8 cellular contexts compared by ENCODE assay signal in genomic region chr1:20187103-20187812, GRCh38. TPM values are rescaled to one million over a fixed set of nuclear protein-coding genes. Genes with fewer than 3 reads are reported as not detected.
DNase-seq lines count a peak whose midpoint lies in the region; ATAC-seq, FAIRE-seq and TF ChIP-seq lines count a peak whose summit lies in the region.

No MANE protein-coding gene starts in this region.

- no peaks in the 10 kb centered on the region for H3K9me3 Mint-ChIP-seq in CD8-positive, alpha-beta T cell
- no peaks in the 10 kb centered on the region for H3K9me3 Mint-ChIP-seq in activated naive CD8-positive, alpha-beta T cell treated with anti-CD3 and anti-CD28 coated beads, Interleukin-2, amount 10 ng/mL, durations not matched to agents 7 days and 5 days
- no peaks in the 10 kb centered on the region for H3K9me3 Mint-ChIP-seq in naive thymus-derived CD4-positive, alpha-beta T cell
- no peaks in the 10 kb centered on the region for H3K9me3 Mint-ChIP-seq in osteocyte (ENCODE audit: unreplicated experiment)

- FAIRE-seq in urothelium cell line (lab: Jason Lieb, UNC), result no peak

- CTCF ChIA-PET in CD8-positive, alpha-beta T cell (lab: Charles Lee), result interaction anchor here (1.0 to 1.7 kb wide), 3 partner anchors 8 to 34 kb away, joined by 4 read pairs; no protein-coding TSS in a partner anchor
- CTCF ChIA-PET in naive thymus-derived CD4-positive, alpha-beta T cell (lab: Charles Lee), result interaction anchor here (0.6 to 1.0 kb wide), 4 partner anchors 9 to 303 kb away, joined by 3 to 4 read pairs (median 3); no protein-coding TSS in a partner anchor

- no peaks in the 10 kb centered on the region for H3K27me3 Mint-ChIP-seq in CD8-positive, alpha-beta T cell (ENCODE audit: low read depth)
- H3K27me3 Mint-ChIP-seq in activated naive CD8-positive, alpha-beta T cell treated with anti-CD3 and anti-CD28 coated beads, Interleukin-2, amount 10 ng/mL, durations not matched to agents 7 days and 5 days, result peaks cover 35% of the 10 kb centered on the region
- H3K27me3 Mint-ChIP-seq in naive thymus-derived CD4-positive, alpha-beta T cell, result peaks cover 0 to 16% (median 0%) of the 10 kb centered on the region in 5 donors
- peaks cover 59% of the 10 kb centered on the region for H3K27me3 Mint-ChIP-seq in osteocyte (ENCODE audit: unreplicated experiment)

- H3K4me1 Mint-ChIP-seq in CD8-positive, alpha-beta T cell (ENCODE audit: low read depth), result peaks cover 49% of the 10 kb centered on the region
- H3K4me1 Mint-ChIP-seq in activated naive CD8-positive, alpha-beta T cell treated with anti-CD3 and anti-CD28 coated beads, Interleukin-2, amount 10 ng/mL, durations not matched to agents 7 days and 5 days, result peaks cover 43% of the 10 kb centered on the region
- H3K4me1 Mint-ChIP-seq in naive thymus-derived CD4-positive, alpha-beta T cell, result peaks cover 42 to 56% (median 54%) of the 10 kb centered on the region in 7 donors
- no peaks in the 10 kb centered on the region for H3K4me1 Mint-ChIP-seq in osteocyte (ENCODE audit: unreplicated experiment)

- H3K4me3 Mint-ChIP-seq in CD8-positive, alpha-beta T cell, result peak overlapping the region; percentile 2
- H3K4me3 Mint-ChIP-seq in activated naive CD8-positive, alpha-beta T cell treated with anti-CD3 and anti-CD28 coated beads, Interleukin-2, amount 10 ng/mL, durations not matched to agents 7 days and 5 days, result peak overlapping the region; percentile 26
- H3K4me3 Mint-ChIP-seq in naive thymus-derived CD4-positive, alpha-beta T cell, result peak overlapping the region; percentile 57 to 91 (median 86)
- no peak overlapping the region for H3K4me3 Mint-ChIP-seq in osteocyte (ENCODE audit: unreplicated experiment)

- no peak overlapping the region for H3K27ac ChIP-seq in CD8-positive, alpha-beta T cell (ENCODE audit: low read depth, low read length)
- H3K27ac ChIP-seq in naive thymus-derived CD4-positive, alpha-beta T cell (ENCODE audit: low read depth, low read length), result no peak overlapping the region

- peak; percentile 39 for ATAC-seq in CD8-positive, alpha-beta T cell
- no peak for ATAC-seq in activated naive CD8-positive, alpha-beta T cell treated with anti-CD3 and anti-CD28 coated beads, Interleukin-2, amount 10 ng/mL, durations not matched to agents 7 days and 5 days (ENCODE audit: low read depth)
- ATAC-seq in naive thymus-derived CD4-positive, alpha-beta T cell, result peak; percentile 39
- no peak for ATAC-seq in HG03469 (IDR thresholded peaks at IDR 0.05; ENCODE audit: unreplicated experiment)

- no peak for TF ChIP-seq CTCF in CD8-positive, alpha-beta T cell (IDR thresholded peaks at IDR 0.05)
- TF ChIP-seq CTCF in osteocyte (IDR thresholded peaks at IDR 0.05), result no peak

- peaks cover 35% of the 10 kb centered on the region for H3K4me1 ChIP-seq in CD8-positive, alpha-beta T cell (ENCODE audit: insufficient read depth, low read length)
- peaks cover 19 to 41% of the 10 kb centered on the region in 2 donors for H3K4me1 ChIP-seq in naive thymus-derived CD4-positive, alpha-beta T cell (ENCODE audit: control insufficient read depth in 2 of 2, insufficient read depth in 2 of 2, low read length in 2 of 2)

- H3K36me3 ChIP-seq in CD8-positive, alpha-beta T cell (ENCODE audit: insufficient read depth, low read length), result no peaks in the 10 kb centered on the region
- no peaks in the 10 kb centered on the region for H3K36me3 ChIP-seq in naive thymus-derived CD4-positive, alpha-beta T cell (ENCODE audit: control insufficient read depth in 2 of 3, insufficient read depth in 3 of 3, low read length in 3 of 3)

- H3K9me3 ChIP-seq in CD8-positive, alpha-beta T cell (ENCODE audit: low read length), result no peaks in the 10 kb centered on the region
- no peaks in the 10 kb centered on the region for H3K9me3 ChIP-seq in naive thymus-derived CD4-positive, alpha-beta T cell (ENCODE audit: control insufficient read depth in 2 of 3, low read length in 3 of 3)

- H3K36me3 Mint-ChIP-seq in CD8-positive, alpha-beta T cell, result no peaks in the 10 kb centered on the region
- peaks cover 2% of the 10 kb centered on the region for H3K36me3 Mint-ChIP-seq in activated naive CD8-positive, alpha-beta T cell treated with anti-CD3 and anti-CD28 coated beads, Interleukin-2, amount 10 ng/mL, durations not matched to agents 7 days and 5 days
- peaks cover 0 to 10% (median 0%) of the 10 kb centered on the region in 5 donors for H3K36me3 Mint-ChIP-seq in naive thymus-derived CD4-positive, alpha-beta T cell
- H3K36me3 Mint-ChIP-seq in osteocyte (ENCODE audit: unreplicated experiment), result no peaks in the 10 kb centered on the region

- no peak overlapping the region for H3K27ac Mint-ChIP-seq in CD8-positive, alpha-beta T cell
- H3K27ac Mint-ChIP-seq in activated naive CD8-positive, alpha-beta T cell treated with anti-CD3 and anti-CD28 coated beads, Interleukin-2, amount 10 ng/mL, durations not matched to agents 7 days and 5 days, result peak overlapping the region; percentile 47
- H3K27ac Mint-ChIP-seq in naive thymus-derived CD4-positive, alpha-beta T cell, result peak overlapping the region; percentile 9 to 90 (median 76)
- no peak overlapping the region for H3K27ac Mint-ChIP-seq in osteocyte (ENCODE audit: unreplicated experiment)

- DNase-seq in CD8-positive, alpha-beta T cell, result peak in 3 of 7 experiments; percentile 27 to 52 (median 28)
- DNase-seq in NCI-H510A (lab: John Stamatoyannopoulos, UW), result peak; percentile 72
- DNase-seq in activated naive CD8-positive, alpha-beta T cell treated with anti-CD3 and anti-CD28 coated beads, Interleukin-2, amount 10 ng/mL, durations not matched to agents 7 days and 5 days, result no peak
- peak in 5 of 9 donors; percentile 13 to 36 (median 22) for DNase-seq in naive thymus-derived CD4-positive, alpha-beta T cell
- no peak for DNase-seq in osteocyte (ENCODE audit: extremely low spot score, unreplicated experiment)
- no peak for DNase-seq in SKM-1 (lab: John Stamatoyannopoulos, UW; ENCODE audit: unreplicated experiment)
- no peak for DNase-seq in urothelium cell line (ENCODE audit: low spot score)

- H3K27me3 ChIP-seq in CD8-positive, alpha-beta T cell (ENCODE audit: insufficient read depth, low read length), result no peaks in the 10 kb centered on the region
- H3K27me3 ChIP-seq in naive thymus-derived CD4-positive, alpha-beta T cell (ENCODE audit: control insufficient read depth in 2 of 2, insufficient read depth in 2 of 2, low read length in 2 of 2), result no peaks in the 10 kb centered on the region

- no peak overlapping the region for H3K4me3 ChIP-seq in CD8-positive, alpha-beta T cell (ENCODE audit: low read depth, low read length)
- no peak overlapping the region for H3K4me3 ChIP-seq in naive thymus-derived CD4-positive, alpha-beta T cell (ENCODE audit: low read length)

- POLR2A ChIA-PET in CD8-positive, alpha-beta T cell (lab: Charles Lee), result interaction anchor here (1.0 kb wide), 1 partner anchor 31 kb away, joined by 3 read pairs; no protein-coding TSS in a partner anchor
- POLR2A ChIA-PET in activated naive CD8-positive, alpha-beta T cell treated with anti-CD3 and anti-CD28 coated beads, Interleukin-2, amount 10 ng/mL, durations not matched to agents 7 days and 5 days (lab: Charles Lee), result no interaction called here
- POLR2A ChIA-PET in naive thymus-derived CD4-positive, alpha-beta T cell (lab: Charles Lee), result interaction anchor here (0.7 to 1.0 kb wide), 2 partner anchors 8 to 10 kb away, joined by 3 read pairs; no protein-coding TSS in a partner anchor

- intact Hi-C loops in CD8-positive, alpha-beta T cell (cut with DNase I, micrococcal nuclease), result no loop called here
- intact Hi-C loops in naive thymus-derived CD4-positive, alpha-beta T cell (cut with micrococcal nuclease), result loop anchor here (1.0 to 10.0 kb wide), 3 partner anchors 8 to 988 kb away; partner anchors contain the start of gene EIF4G3 (in 1 of the 2)

RNA-seq across cellular contexts. Expression of gene PLA2G2C, which starts 0.9 kb away (rescaled TPM):
- not detected for total RNA-seq in CD8-positive, alpha-beta T cell
- not detected for total RNA-seq in activated naive CD8-positive, alpha-beta T cell treated with anti-CD3 and anti-CD28 coated beads, Interleukin-2, amount 10 ng/mL, durations not matched to agents 7 days and 5 days
- under 1 TPM in 1 of 5 experiments, not detected in 4; 0.46 TPM for total RNA-seq in naive thymus-derived CD4-positive, alpha-beta T cell
- polyA plus RNA-seq in naive thymus-derived CD4-positive, alpha-beta T cell, result not detected
- not detected in 2 replicates for total RNA-seq in osteocyte

RNA-seq across cellular contexts. Expression of gene UBXN10, which starts 1.4 kb away (rescaled TPM):
- under 1 TPM; 0.14 to 0.22 TPM for total RNA-seq in CD8-positive, alpha-beta T cell
- under 1 TPM; 0.23 to 0.28 TPM for total RNA-seq in activated naive CD8-positive, alpha-beta T cell treated with anti-CD3 and anti-CD28 coated beads, Interleukin-2, amount 10 ng/mL, durations not matched to agents 7 days and 5 days
- total RNA-seq in naive thymus-derived CD4-positive, alpha-beta T cell, result 1 to 10 TPM in 1 of 5 experiments, under 1 TPM in 2, not detected in 2; 0.37 to 1.1 (median 0.73) TPM
- under 1 TPM in 1 of 2 donors, not detected in 1; 0.03 TPM for polyA plus RNA-seq in naive thymus-derived CD4-positive, alpha-beta T cell
- total RNA-seq in osteocyte, result not detected in 2 replicates

RNA-seq across cellular contexts. Expression of gene PLA2G2F, which starts 48.1 kb away (rescaled TPM):
- not detected for total RNA-seq in CD8-positive, alpha-beta T cell
- total RNA-seq in activated naive CD8-positive, alpha-beta T cell treated with anti-CD3 and anti-CD28 coated beads, Interleukin-2, amount 10 ng/mL, durations not matched to agents 7 days and 5 days, result not detected
- not detected for total RNA-seq in naive thymus-derived CD4-positive, alpha-beta T cell
- polyA plus RNA-seq in naive thymus-derived CD4-positive, alpha-beta T cell, result not detected
- total RNA-seq in osteocyte, result not detected in 2 replicates

Comparison
In these comparisons a context has a peak if more than half of its experiments do, and no peak if none do; other contexts are left out.
1. ATAC-seq: peak in CD8-positive, alpha-beta T cell (single experiment) and naive thymus-derived CD4-positive, alpha-beta T cell (single experiment); none in activated naive CD8-positive, alpha-beta T cell treated with anti-CD3 and anti-CD28 coated beads, Interleukin-2, amount 10 ng/mL, durations not matched to agents 7 days and 5 days (single experiment) and HG03469 (single experiment).
2. DNase-seq: peak in NCI-H510A (single experiment) and naive thymus-derived CD4-positive, alpha-beta T cell (5 of 9); none in activated naive CD8-positive, alpha-beta T cell treated with anti-CD3 and anti-CD28 coated beads, Interleukin-2, amount 10 ng/mL, durations not matched to agents 7 days and 5 days (single experiment), osteocyte (single experiment), SKM-1 (single experiment) and urothelium cell line (single experiment).
3. H3K27ac Mint-ChIP-seq: peak in activated naive CD8-positive, alpha-beta T cell treated with anti-CD3 and anti-CD28 coated beads, Interleukin-2, amount 10 ng/mL, durations not matched to agents 7 days and 5 days (single experiment) and naive thymus-derived CD4-positive, alpha-beta T cell (9 of 9); none in CD8-positive, alpha-beta T cell (single experiment) and osteocyte (single experiment).
4. intact Hi-C loops: an anchor here in naive thymus-derived CD4-positive, alpha-beta T cell (1.0 to 10.0 kb wide); none called in CD8-positive, alpha-beta T cell.